Comparison of ENCODE assay signal across 14 cellular contexts in the genomic region with DNA sequence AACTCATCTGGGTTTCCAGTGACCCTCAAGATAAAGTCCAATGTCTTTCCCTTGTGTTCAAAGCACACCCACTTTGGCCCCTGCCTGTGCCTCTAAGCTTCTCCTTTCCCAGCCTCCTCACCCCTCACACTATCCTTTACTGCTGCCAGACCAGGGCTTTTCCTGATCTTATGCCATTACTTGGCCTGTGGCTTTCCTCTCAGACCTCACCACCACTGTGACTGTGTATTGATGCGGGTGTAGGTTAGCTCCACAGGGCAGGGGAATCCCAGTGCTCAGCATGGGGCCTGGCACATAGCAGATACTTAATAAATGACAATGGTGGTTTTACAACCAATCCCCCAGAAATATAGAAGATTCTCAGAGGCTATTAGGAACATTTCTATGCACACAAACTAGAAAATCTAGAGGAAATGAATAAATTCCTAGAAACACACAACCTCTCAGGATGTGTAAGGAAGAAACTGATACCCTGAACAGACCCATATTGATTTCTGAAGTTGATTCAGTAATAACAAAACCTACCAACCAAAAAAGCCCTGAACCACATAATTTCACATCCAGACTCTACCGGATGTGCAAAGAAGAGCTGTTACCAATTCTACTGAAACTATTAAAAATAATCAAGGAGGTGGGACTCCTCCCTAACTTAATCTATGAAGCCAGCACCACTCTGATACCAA.
A peak's percentile ranks its signal among the peaks of the same experiment; 100 is the strongest.
DNase-seq lines count a peak whose midpoint lies in the region; ATAC-seq, FAIRE-seq and TF ChIP-seq lines count a peak whose summit lies in the region.
"Had no signal": no experiment of that assay in that cellular context is flagged by ENCODE, and none has a peak within 500 bp of the region (broad histone marks: within the 10 kb centered on the region; RNA-seq: fewer than 3 reads in every experiment).

No MANE protein-coding gene starts in this region.

- H3K9ac ChIP-seq in neural progenitor cell, result no peak overlapping the region

- no peaks in the 10 kb centered on the region for H3K27me3 ChIP-seq in pancreas
- no peaks in the 10 kb centered on the region for H3K27me3 ChIP-seq in neural progenitor cell
- H3K27me3 ChIP-seq: stomach had no signal

- WGBS in pancreas, 2 donors, result 61 to 67% methylated on average over 2 of the region's 2 CpGs

- H3K27ac Mint-ChIP-seq in mesothelial cell of epicardium, result no peak overlapping the region
- no peak overlapping the region for H3K27ac Mint-ChIP-seq in neural progenitor cell

- H3K9me3 Mint-ChIP-seq in mesothelial cell of epicardium (no peaks in the 10 kb centered on the region), neural progenitor cell (no peaks in the 10 kb centered on the region)

- no peak for TF ChIP-seq CTCF in pancreas (IDR thresholded peaks at IDR 0.05)
- no peak for TF ChIP-seq CTCF in mesothelial cell of epicardium (IDR thresholded peaks at IDR 0.05; ENCODE audit: unreplicated experiment)
- TF ChIP-seq CTCF in neural progenitor cell (IDR thresholded peaks at IDR 0.05), result no peak

- intact Hi-C loops in pancreas (cut with DNase I), result no loop called here

- H3K36me3 Mint-ChIP-seq in mesothelial cell of epicardium (no peaks in the 10 kb centered on the region), neural progenitor cell (no peaks in the 10 kb centered on the region)

- H2AFZ ChIP-seq in neural progenitor cell (replicated peaks), result no peak overlapping the region

- H3K79me2 ChIP-seq in neural progenitor cell (ENCODE audit: low read depth), result no peaks in the 10 kb centered on the region

- no peaks in the 10 kb centered on the region for H3K4me1 ChIP-seq in pancreas
- H3K4me1 ChIP-seq in neural progenitor cell, result no peaks in the 10 kb centered on the region
- H3K4me1 ChIP-seq: stomach had no signal

- peak; percentile 0 to 11 for DNase-seq in stimulated activated CD8-positive, alpha-beta memory T cell treated with anti-CD3 and anti-CD28 coated beads, Interleukin-7, amount 100 ng/mL, for 48 hours (ENCODE audit: extremely low read depth in 1 of 2, low read depth in 1 of 2)
- DNase-seq in stimulated activated CD8-positive, alpha-beta memory T cell treated with anti-CD3 and anti-CD28 coated beads, Interleukin-4, amount 100 ng/mL, for 48 hours, result no peak
- no peak for DNase-seq in pancreas
- no peak for DNase-seq in mesothelial cell of epicardium (ENCODE audit: low spot score in 2 of 2, unreplicated experiment in 2 of 2)
- no peak for DNase-seq in SIG-M5 treated with dmso at 0.1 percent for 504 hours (lab: John Stamatoyannopoulos, UW; ENCODE audit: unreplicated experiment)
- DNase-seq in neural progenitor cell (ENCODE audit: low spot score), result no peak
- DNase-seq: activated naive CD4-positive, alpha-beta T cell treated with anti-CD3 and anti-CD28 coated beads, Interleukin-2, amount 50 U/mL, for 16 hours; EL; left colon; MV-4-11; NCI-H526 treated with DMSO at 0.1 percent for 48 hours; stomach had no signal

- H3K27ac ChIP-seq in pancreas (no peak overlapping the region), neural progenitor cell (no peak overlapping the region)
- H3K27ac ChIP-seq: stomach had no signal

- no peaks in the 10 kb centered on the region for H3F3A ChIP-seq in neural progenitor cell (ENCODE audit: low read depth)

- H3K4me1 Mint-ChIP-seq in mesothelial cell of epicardium, result no peaks in the 10 kb centered on the region
- H3K4me1 Mint-ChIP-seq in neural progenitor cell, result no peaks in the 10 kb centered on the region

- peak; percentile 71 for ATAC-seq in HG02571 (IDR thresholded peaks at IDR 0.05; ENCODE audit: unreplicated experiment)
- peak; percentile 81 for ATAC-seq in HG03457 (IDR thresholded peaks at IDR 0.05; ENCODE audit: unreplicated experiment)
- no peak for ATAC-seq in pancreas
- ATAC-seq: left colon had no signal

- no peaks in the 10 kb centered on the region for H4K20me1 ChIP-seq in neural progenitor cell (ENCODE audit: low read depth)

- H3K36me3 ChIP-seq in pancreas (no peaks in the 10 kb centered on the region), neural progenitor cell (no peaks in the 10 kb centered on the region)
- H3K36me3 ChIP-seq: stomach had no signal

- no peak for FAIRE-seq in pancreas (lab: Jason Lieb, UNC)

- H3K9me3 ChIP-seq in pancreas (no peaks in the 10 kb centered on the region), neural progenitor cell (ENCODE audit: low read depth) (no peaks in the 10 kb centered on the region)
- H3K9me3 ChIP-seq: stomach had no signal

- H3K27me3 Mint-ChIP-seq in mesothelial cell of epicardium (ENCODE audit: low read depth), result peaks cover 34% of the 10 kb centered on the region
- no peaks in the 10 kb centered on the region for H3K27me3 Mint-ChIP-seq in neural progenitor cell (ENCODE audit: insufficient read depth, low read depth)

- H3K4me3 ChIP-seq in pancreas (no peak overlapping the region), neural progenitor cell (no peak overlapping the region)
- H3K4me3 ChIP-seq: stomach had no signal

- no peak overlapping the region for H3K4me3 Mint-ChIP-seq in mesothelial cell of epicardium
- no peak overlapping the region for H3K4me3 Mint-ChIP-seq in neural progenitor cell

- H3K4me2 ChIP-seq in neural progenitor cell, result no peak overlapping the region

Comparison
In these comparisons a context has a peak if more than half of its experiments do, and no peak if none do; other contexts are left out.
1. DNase-seq: peak in stimulated activated CD8-positive, alpha-beta memory T cell treated with anti-CD3 and anti-CD28 coated beads, Interleukin-7, amount 100 ng/mL, for 48 hours (2 of 2); none in stimulated activated CD8-positive, alpha-beta memory T cell treated with anti-CD3 and anti-CD28 coated beads, Interleukin-4, amount 100 ng/mL, for 48 hours (single experiment), pancreas (0 of 6), mesothelial cell of epicardium (0 of 2), SIG-M5 treated with dmso at 0.1 percent for 504 hours (single experiment) and neural progenitor cell (single experiment).
2. ATAC-seq: peak in HG02571 (single experiment) and HG03457 (single experiment); none in pancreas (0 of 4).